In the genomic region with DNA sequence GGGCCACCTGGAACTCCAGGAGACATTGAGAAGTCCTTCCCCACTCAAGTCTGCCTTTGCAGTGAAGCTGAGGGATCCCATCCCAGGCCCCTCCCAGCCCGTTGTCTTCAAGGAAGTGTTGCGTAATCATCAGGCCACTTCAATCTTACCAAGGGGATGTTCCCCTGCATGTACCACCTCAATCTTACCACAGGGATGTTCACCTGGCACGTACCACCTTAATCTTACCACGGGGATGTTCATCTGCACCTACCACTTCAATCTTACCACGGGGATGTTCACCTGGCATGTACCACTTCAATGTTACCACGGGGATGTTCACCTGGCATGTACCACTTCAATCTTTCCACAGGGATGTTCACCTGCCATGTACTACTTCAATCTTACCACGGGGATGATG, we compare ENCODE assay signal across 17 cellular contexts.
"Had no signal": no experiment of that assay in that cellular context is flagged by ENCODE, and none has a peak within 500 bp of the region (broad histone marks: within the 10 kb centered on the region; RNA-seq: fewer than 3 reads in every experiment).

No MANE protein-coding gene starts in this region.

- H3K9me3 ChIP-seq: left ventricle myocardium inferior, vagina had no signal

- H3K36me3 ChIP-seq: left ventricle myocardium inferior, tibial nerve, vagina had no signal

- H3K79me2 ChIP-seq: hepatocyte had no signal

- H3K4me2 ChIP-seq: hepatocyte had no signal

- H3K4me1 ChIP-seq: foreskin keratinocyte, left ventricle myocardium inferior, tibial nerve, vagina had no signal

- H3K27me3 ChIP-seq: hepatocyte, tibial nerve, vagina had no signal

- H3K4me3 ChIP-seq: hepatocyte, left ventricle myocardium inferior, tibial nerve, vagina had no signal

- H2AFZ ChIP-seq: hepatocyte had no signal

- H3K27ac ChIP-seq: foreskin keratinocyte, hepatocyte, left ventricle myocardium inferior, tibial nerve, vagina had no signal

- DNase-seq: activated CD4-positive, alpha-beta memory T cell treated with anti-CD3 and anti-CD28 coated beads, Interleukin-2, amount 10 ng/mL, durations not matched to agents 7 days and 5 days; activated CD4-positive, alpha-beta T cell treated with anti-CD3 and anti-CD28 coated beads for 48 hours; activated CD4-positive, CD25-positive, alpha-beta regulatory T cell; activated CD8-positive, alpha-beta memory T cell treated with anti-CD3 and anti-CD28 coated beads, Interleukin-2, amount 10 ng/mL, durations not matched to agents 7 days and 5 days; activated naive CD4-positive, alpha-beta T cell; activated naive CD8-positive, alpha-beta T cell treated with anti-CD3 and anti-CD28 coated beads for 36 hours; amygdala; foreskin keratinocyte; left ventricle myocardium inferior; mammary epithelial cell; stimulated activated CD4-positive, alpha-beta T cell treated with anti-CD3 and anti-CD28 coated beads, Interleukin-12 subunit alpha, Interleukin-12 subunit beta, amount 100 ng/mL, for 4 hours; stimulated activated CD4-positive, alpha-beta T cell treated with anti-CD3 and anti-CD28 coated beads, Interleukin-1b, Interleukin-23, amount 100 ng/mL, for 48 hours; stimulated activated naive CD8-positive, alpha-beta T cell treated with anti-CD3 and anti-CD28 coated beads, Interleukin-15, Interleukin-2, amounts not matched to agents 100 U/mL and 50 U/mL, for 24 hours; substantia nigra had no signal
